16 cellular contexts compared by ENCODE assay signal in the genomic region with DNA sequence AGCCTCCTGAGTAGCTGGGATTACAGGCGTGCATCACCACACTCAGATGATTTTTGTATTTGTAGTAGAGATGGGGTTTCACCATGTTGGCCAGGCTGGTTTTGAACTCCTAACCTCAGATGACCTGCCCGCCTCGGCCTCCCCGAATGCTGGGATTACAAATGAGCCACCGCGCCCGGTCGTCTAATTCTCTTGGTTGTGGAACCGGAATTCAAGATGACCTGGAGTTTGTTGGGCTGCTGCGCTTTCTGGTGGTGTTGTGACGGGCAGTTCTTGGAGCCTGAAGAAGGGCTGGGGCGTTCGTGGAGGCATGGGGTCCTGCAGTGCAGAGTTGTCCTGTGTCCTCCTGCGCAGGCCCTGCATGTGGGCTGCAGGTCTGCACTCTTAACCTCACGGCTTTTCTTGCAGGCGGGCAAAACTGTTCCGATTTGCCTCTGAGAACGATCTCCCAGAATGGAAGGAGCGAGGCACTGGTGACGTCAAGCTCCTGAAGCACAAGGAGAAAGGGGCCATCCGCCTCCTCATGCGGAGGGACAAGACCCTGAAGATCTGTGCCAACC. TPM values are rescaled to one million over a fixed set of nuclear protein-coding genes. Genes with fewer than 3 reads are reported as not detected.
DNase-seq lines count a peak whose midpoint lies in the region; ATAC-seq and TF ChIP-seq lines count a peak whose summit lies in the region.
"Had no signal": no experiment of that assay in that cellular context is flagged by ENCODE, and none has a peak within 500 bp of the region (broad histone marks: within the 10 kb centered on the region; RNA-seq: fewer than 3 reads in every experiment).

No MANE protein-coding gene starts in this region.

- no peaks in the 10 kb centered on the region for H3K36me3 Mint-ChIP-seq in activated naive CD8-positive, alpha-beta T cell
- H3K36me3 Mint-ChIP-seq in activated naive CD8-positive, alpha-beta T cell treated with anti-CD3 and anti-CD28 coated beads for 36 hours: peaks cover 30% of the 10 kb centered on the region
- peaks cover 58% of the 10 kb centered on the region for H3K36me3 Mint-ChIP-seq in endodermal cell (ENCODE audit: low read depth)
- H3K36me3 Mint-ChIP-seq in stimulated activated memory B cell treated with anti-CD40 and anti-IgM and Interleukin-4, amounts not matched to agents 10 μg/mL and 1 μg/mL and 100 μg/mL, for 72 hours: peaks cover 33% of the 10 kb centered on the region

- no peaks in the 10 kb centered on the region for H3K9me3 Mint-ChIP-seq in activated naive CD8-positive, alpha-beta T cell (ENCODE audit: low read depth)
- no peaks in the 10 kb centered on the region for H3K9me3 Mint-ChIP-seq in activated naive CD8-positive, alpha-beta T cell treated with anti-CD3 and anti-CD28 coated beads for 36 hours
- no peaks in the 10 kb centered on the region for H3K9me3 Mint-ChIP-seq in endodermal cell
- no peaks in the 10 kb centered on the region for H3K9me3 Mint-ChIP-seq in stimulated activated memory B cell treated with anti-CD40 and anti-IgM and Interleukin-4, amounts not matched to agents 10 μg/mL and 1 μg/mL and 100 μg/mL, for 72 hours

- ATAC-seq in stimulated activated memory B cell treated with anti-CD40 and anti-IgM and Interleukin-4, amounts not matched to agents 10 μg/mL and 1 μg/mL and 100 μg/mL, for 72 hours: no peak
- ATAC-seq in HG03108 (IDR thresholded peaks at IDR 0.05; ENCODE audit: unreplicated experiment): no peak

- H3K27ac ChIP-seq in RWPE1 (peak overlapping the region; percentile 8; the same call in 1 of the 2 replicates), endodermal cell (ENCODE audit: low read depth, low read length) (no peak overlapping the region)
- H3K27ac ChIP-seq: suprapubic skin had no signal

- H3K27ac Mint-ChIP-seq in activated naive CD8-positive, alpha-beta T cell: peak overlapping the region; percentile 16
- H3K27ac Mint-ChIP-seq in activated naive CD8-positive, alpha-beta T cell treated with anti-CD3 and anti-CD28 coated beads for 36 hours: no peak overlapping the region
- peak overlapping the region; percentile 68 for H3K27ac Mint-ChIP-seq in endodermal cell
- H3K27ac Mint-ChIP-seq in stimulated activated memory B cell treated with anti-CD40 and anti-IgM and Interleukin-4, amounts not matched to agents 10 μg/mL and 1 μg/mL and 100 μg/mL, for 72 hours: peak overlapping the region; percentile 32

- WGBS in endodermal cell (ENCODE audit: insufficient coverage in 1 of 2, insufficient read length in 1 of 2), 2 experiments: 95% methylated on average over 19 to 22 of the region's 22 CpGs

- TF ChIP-seq CTCF in RWPE1 (conservative IDR thresholded peaks at IDR 0.05; ENCODE audit: low read depth): no peak
- no peak for TF ChIP-seq CTCF in endodermal cell (conservative IDR thresholded peaks at IDR 0.05)

- H3K4me1 Mint-ChIP-seq in activated naive CD8-positive, alpha-beta T cell (ENCODE audit: low read depth): peaks cover 31% of the 10 kb centered on the region
- peaks cover 25% of the 10 kb centered on the region for H3K4me1 Mint-ChIP-seq in activated naive CD8-positive, alpha-beta T cell treated with anti-CD3 and anti-CD28 coated beads for 36 hours
- H3K4me1 Mint-ChIP-seq in endodermal cell: peaks cover 5% of the 10 kb centered on the region
- H3K4me1 Mint-ChIP-seq in stimulated activated memory B cell treated with anti-CD40 and anti-IgM and Interleukin-4, amounts not matched to agents 10 μg/mL and 1 μg/mL and 100 μg/mL, for 72 hours: peaks cover 56% of the 10 kb centered on the region

- DNase-seq in activated naive CD8-positive, alpha-beta T cell treated with anti-CD3 and anti-CD28 coated beads for 36 hours: no peak
- no peak for DNase-seq in RWPE1 (ENCODE audit: low spot score)
- DNase-seq in endodermal cell: no peak
- no peak for DNase-seq in iPS-NIHi11 (ENCODE audit: low spot score)
- DNase-seq in NCI-H526 (lab: John Stamatoyannopoulos, UW): no peak
- DNase-seq: activated CD4-positive, alpha-beta T cell treated with anti-CD3 and anti-CD28 coated beads for 4 hours; effector memory CD4-positive, alpha-beta T cell; GDM1; IMR-90; NCI-H1436 treated with DMSO at 0.1 percent for 48 hours; NCI-H2171; nucleus accumbens had no signal

- H3K9ac ChIP-seq in endodermal cell (ENCODE audit: extremely low read depth, low read length, poor library complexity, severe bottlenecking): no peak overlapping the region

- POLR2A ChIA-PET in RWPE1 (lab: Yijun Ruan, JAX; ENCODE audit: low non-redundant PET): no interaction called here

- H3K27me3 Mint-ChIP-seq in activated naive CD8-positive, alpha-beta T cell: no peaks in the 10 kb centered on the region
- no peaks in the 10 kb centered on the region for H3K27me3 Mint-ChIP-seq in activated naive CD8-positive, alpha-beta T cell treated with anti-CD3 and anti-CD28 coated beads for 36 hours
- H3K27me3 Mint-ChIP-seq in endodermal cell (ENCODE audit: insufficient read depth): no peaks in the 10 kb centered on the region
- H3K27me3 Mint-ChIP-seq in stimulated activated memory B cell treated with anti-CD40 and anti-IgM and Interleukin-4, amounts not matched to agents 10 μg/mL and 1 μg/mL and 100 μg/mL, for 72 hours: no peaks in the 10 kb centered on the region

- peaks cover 7% of the 10 kb centered on the region for H3K4me1 ChIP-seq in endodermal cell (ENCODE audit: control insufficient read depth, insufficient read depth, low read length)

- no peaks in the 10 kb centered on the region for H3K27me3 ChIP-seq in endodermal cell (ENCODE audit: control insufficient read depth, insufficient read depth, low read length, poor library complexity, severe bottlenecking)
- H3K27me3 ChIP-seq: suprapubic skin had no signal

- peaks cover 76% of the 10 kb centered on the region for H3K36me3 ChIP-seq in endodermal cell (ENCODE audit: control insufficient read depth, insufficient read depth, low read length)

- H3K4me3 ChIP-seq in endodermal cell (ENCODE audit: low read length): no peak overlapping the region
- H3K4me3 ChIP-seq: suprapubic skin had no signal

- H3K9me3 ChIP-seq in endodermal cell (ENCODE audit: control insufficient read depth, low read length): no peaks in the 10 kb centered on the region
- H3K9me3 ChIP-seq: suprapubic skin had no signal

- CTCF ChIA-PET in RWPE1 (lab: Yijun Ruan, JAX): no interaction called here

- H3K4me3 Mint-ChIP-seq in activated naive CD8-positive, alpha-beta T cell: peak overlapping the region; percentile 49
- H3K4me3 Mint-ChIP-seq in activated naive CD8-positive, alpha-beta T cell treated with anti-CD3 and anti-CD28 coated beads for 36 hours: no peak overlapping the region
- no peak overlapping the region for H3K4me3 Mint-ChIP-seq in endodermal cell
- H3K4me3 Mint-ChIP-seq in stimulated activated memory B cell treated with anti-CD40 and anti-IgM and Interleukin-4, amounts not matched to agents 10 μg/mL and 1 μg/mL and 100 μg/mL, for 72 hours: no peak overlapping the region

RNA-seq across cellular contexts. Expression of a gene that starts 4.9 kb away (rescaled TPM):
- 100 to 1,000 TPM; 124 to 139 TPM for total RNA-seq in activated naive CD8-positive, alpha-beta T cell treated with anti-CD3 and anti-CD28 coated beads for 36 hours
- total RNA-seq in endodermal cell: 10 to 100 TPM; 45.6 to 55.2 TPM
- 44.3 TPM for polyA plus RNA-seq in endodermal cell (2013, experiment 1 of 2)
- polyA plus RNA-seq in endodermal cell (2013, experiment 2 of 2): 33.8 TPM

RNA-seq across cellular contexts. Expression of a gene that starts 6.0 kb away (rescaled TPM):
- 100 to 1,000 TPM; 492 to 506 TPM for total RNA-seq in activated naive CD8-positive, alpha-beta T cell treated with anti-CD3 and anti-CD28 coated beads for 36 hours
- 100 to 1,000 TPM; 320 to 415 TPM for total RNA-seq in endodermal cell
- polyA plus RNA-seq in endodermal cell (2013, experiment 1 of 2): 514 TPM
- 506 TPM for polyA plus RNA-seq in endodermal cell (2013, experiment 2 of 2)

RNA-seq across cellular contexts. Expression of a gene that starts 9.7 kb away (rescaled TPM):
- 10 to 100 TPM; 63.4 to 66.6 TPM for total RNA-seq in activated naive CD8-positive, alpha-beta T cell treated with anti-CD3 and anti-CD28 coated beads for 36 hours
- total RNA-seq in endodermal cell: 10 to 100 TPM; 82.2 to 82.3 TPM
- 70.4 TPM for polyA plus RNA-seq in endodermal cell (2013, experiment 1 of 2)
- polyA plus RNA-seq in endodermal cell (2013, experiment 2 of 2): 56.8 TPM

RNA-seq across cellular contexts. Expression of a gene that starts 28.9 kb away (rescaled TPM):
- total RNA-seq in activated naive CD8-positive, alpha-beta T cell treated with anti-CD3 and anti-CD28 coated beads for 36 hours: not detected
- not detected for total RNA-seq in endodermal cell
- 2.2 TPM for polyA plus RNA-seq in endodermal cell (2013, experiment 1 of 2)
- 0.87 TPM for polyA plus RNA-seq in endodermal cell (2013, experiment 2 of 2)
- total RNA-seq: IMR-90 had no signal

RNA-seq across cellular contexts. Expression of a gene that starts 41.9 kb away (rescaled TPM):
- 10 to 100 TPM; 42.6 to 47.0 TPM for total RNA-seq in activated naive CD8-positive, alpha-beta T cell treated with anti-CD3 and anti-CD28 coated beads for 36 hours
- total RNA-seq in endodermal cell: 10 to 100 TPM; 61.3 to 76.1 TPM
- polyA plus RNA-seq in endodermal cell (2013, experiment 1 of 2): 43.6 TPM
- polyA plus RNA-seq in endodermal cell (2013, experiment 2 of 2): 34.4 TPM
